Comparison of ENCODE assay signal across 22 cellular contexts in genomic region chr3:59266551-59266950, GRCh38.
DNase-seq lines count a peak whose midpoint lies in the region; ATAC-seq, FAIRE-seq and TF ChIP-seq lines count a peak whose summit lies in the region.
"Had no signal": no experiment of that assay in that cellular context is flagged by ENCODE, and none has a peak within 500 bp of the region (broad histone marks: within the 10 kb centered on the region; RNA-seq: fewer than 3 reads in every experiment).

No MANE protein-coding gene starts in this region.

- no peak overlapping the region for H3K4me3 Mint-ChIP-seq in astrocyte (ENCODE audit: unreplicated experiment)
- H3K4me3 Mint-ChIP-seq in CD8-positive, alpha-beta T cell = no peak overlapping the region
- H3K4me3 Mint-ChIP-seq: activated B cell treated with CpG ODN at 0.5 μM for 24 hours; activated CD4-positive, alpha-beta memory T cell treated with anti-CD3 and anti-CD28 coated beads for 36 hours; effector memory CD8-positive, alpha-beta T cell; H9; naive thymus-derived CD4-positive, alpha-beta T cell had no signal

- H3K9ac ChIP-seq in astrocyte (ENCODE audit: low read length) = no peak overlapping the region

- H3K79me2 ChIP-seq in astrocyte (ENCODE audit: insufficient read depth, low read length) = no peaks in the 10 kb centered on the region

- no peak overlapping the region for H2AFZ ChIP-seq in astrocyte (ENCODE audit: low read depth, low read length)

- no peaks in the 10 kb centered on the region for H3K27me3 Mint-ChIP-seq in astrocyte (ENCODE audit: low read depth, unreplicated experiment)
- no peaks in the 10 kb centered on the region for H3K27me3 Mint-ChIP-seq in CD8-positive, alpha-beta T cell (ENCODE audit: low read depth)
- H3K27me3 Mint-ChIP-seq: activated B cell treated with CpG ODN at 0.5 μM for 24 hours; activated CD4-positive, alpha-beta memory T cell treated with anti-CD3 and anti-CD28 coated beads for 36 hours; effector memory CD8-positive, alpha-beta T cell; naive thymus-derived CD4-positive, alpha-beta T cell had no signal

- H3K9me3 ChIP-seq in astrocyte (ENCODE audit: insufficient read depth, low read depth, low read length) = no peaks in the 10 kb centered on the region
- no peaks in the 10 kb centered on the region for H3K9me3 ChIP-seq in CD8-positive, alpha-beta T cell (ENCODE audit: low read length)
- H3K9me3 ChIP-seq: body of pancreas, Peyer's patch, uterus had no signal

- POLR2A ChIA-PET in CD8-positive, alpha-beta T cell (lab: Charles Lee) = no interaction called here

- no peaks in the 10 kb centered on the region for H3K9me3 Mint-ChIP-seq in astrocyte (ENCODE audit: unreplicated experiment)
- peaks cover 9% of the 10 kb centered on the region for H3K9me3 Mint-ChIP-seq in CD8-positive, alpha-beta T cell
- H3K9me3 Mint-ChIP-seq: effector memory CD8-positive, alpha-beta T cell had no signal

- no peak overlapping the region for H3K4me3 ChIP-seq in GM12865 (ENCODE audit: low read depth, low read length)
- H3K4me3 ChIP-seq in astrocyte (ENCODE audit: insufficient read depth, low read depth, low read length) = no peak overlapping the region
- no peak overlapping the region for H3K4me3 ChIP-seq in coronary artery
- no peak overlapping the region for H3K4me3 ChIP-seq in CD8-positive, alpha-beta T cell (ENCODE audit: low read depth, low read length)
- H3K4me3 ChIP-seq: body of pancreas, Peyer's patch, SK-N-MC, uterus had no signal

- no peaks in the 10 kb centered on the region for H4K20me1 ChIP-seq in astrocyte (ENCODE audit: insufficient read depth, low read length)

- peak; percentile 16 for DNase-seq in GM12865 (ENCODE audit: low read depth)
- peak; percentile 3 for DNase-seq in LHCN-M2 (ENCODE audit: low read depth)
- DNase-seq in astrocyte (ENCODE audit: low read depth) = peak; percentile 44
- DNase-seq in kidney tubule cell (ENCODE audit: low spot score) = peak; percentile 37
- DNase-seq in coronary artery (ENCODE audit: low spot score) = no peak
- DNase-seq in HuH-7 (ENCODE audit: low spot score) = no peak
- no peak for DNase-seq in CD8-positive, alpha-beta T cell
- DNase-seq: activated B cell treated with CpG ODN at 0.5 μM for 24 hours; activated CD4-positive, alpha-beta memory T cell treated with anti-CD3 and anti-CD28 coated beads for 36 hours; activated naive CD4-positive, alpha-beta T cell treated with anti-CD3 and anti-CD28 coated beads, Interleukin-2, amount 50 U/mL, for 16 hours; body of pancreas; DMS 273 treated with DMSO at 0.1 percent for 48 hours; effector memory CD8-positive, alpha-beta T cell; H9; left cardiac atrium; naive thymus-derived CD4-positive, alpha-beta T cell; NCI-H1436 treated with DMSO at 0.1 percent for 48 hours; NCI-H510A treated with DMSO at 0.1 percent for 48 hours; Peyer's patch; stimulated activated CD4-positive, alpha-beta T cell treated with anti-CD3 and anti-CD28 coated beads, Interleukin-12 subunit alpha, Interleukin-12 subunit beta, amount 100 ng/mL, for 4 hours; uterus had no signal

- ATAC-seq in CD8-positive, alpha-beta T cell = no peak
- ATAC-seq: body of pancreas; effector memory CD8-positive, alpha-beta T cell; left cardiac atrium; naive thymus-derived CD4-positive, alpha-beta T cell had no signal

- no peaks in the 10 kb centered on the region for H3K4me1 ChIP-seq in astrocyte (ENCODE audit: insufficient read depth, low read length)
- H3K4me1 ChIP-seq in CD8-positive, alpha-beta T cell (ENCODE audit: insufficient read depth, low read length) = no peaks in the 10 kb centered on the region
- H3K4me1 ChIP-seq: body of pancreas, Peyer's patch, uterus had no signal

- no peaks in the 10 kb centered on the region for H3K36me3 ChIP-seq in astrocyte (ENCODE audit: insufficient read depth, low read length)
- no peaks in the 10 kb centered on the region for H3K36me3 ChIP-seq in CD8-positive, alpha-beta T cell (ENCODE audit: insufficient read depth, low read length)
- H3K36me3 ChIP-seq: Peyer's patch, uterus had no signal

- no peak overlapping the region for H3K4me2 ChIP-seq in astrocyte (ENCODE audit: low read length)

- CTCF ChIA-PET in CD8-positive, alpha-beta T cell (lab: Charles Lee) = no interaction called here

- H3K36me3 Mint-ChIP-seq in astrocyte (ENCODE audit: low read depth, unreplicated experiment) = no peaks in the 10 kb centered on the region
- no peaks in the 10 kb centered on the region for H3K36me3 Mint-ChIP-seq in CD8-positive, alpha-beta T cell
- H3K36me3 Mint-ChIP-seq: activated CD4-positive, alpha-beta memory T cell treated with anti-CD3 and anti-CD28 coated beads for 36 hours had no signal

- H3K27me3 ChIP-seq in astrocyte (ENCODE audit: insufficient read depth, low read length) = no peaks in the 10 kb centered on the region
- H3K27me3 ChIP-seq in CD8-positive, alpha-beta T cell (ENCODE audit: insufficient read depth, low read length) = no peaks in the 10 kb centered on the region
- H3K27me3 ChIP-seq: body of pancreas, Peyer's patch, uterus had no signal

- H3K27ac ChIP-seq in astrocyte (ENCODE audit: low read depth, low read length) = no peak overlapping the region
- no peak overlapping the region for H3K27ac ChIP-seq in coronary artery
- H3K27ac ChIP-seq in CD8-positive, alpha-beta T cell (ENCODE audit: low read depth, low read length) = no peak overlapping the region
- H3K27ac ChIP-seq: body of pancreas, Peyer's patch, SK-N-MC, uterus had no signal

- TF ChIP-seq CTCF in GM12865 (IDR thresholded peaks at IDR 0.05; ENCODE audit: insufficient read depth, low read depth, low read length, missing control alignments) (no peak), astrocyte (IDR thresholded peaks at IDR 0.05; ENCODE audit: insufficient read depth, low read depth, low read length) (no peak), coronary artery (IDR thresholded peaks at IDR 0.05) (no peak)
- TF ChIP-seq CTCF in CD8-positive, alpha-beta T cell (IDR thresholded peaks at IDR 0.05) = no peak

- intact Hi-C loops in CD8-positive, alpha-beta T cell (cut with DNase I, micrococcal nuclease) = no loop called here

- H3K4me1 Mint-ChIP-seq in astrocyte (ENCODE audit: low read depth, unreplicated experiment) = peaks cover 10% of the 10 kb centered on the region
- H3K4me1 Mint-ChIP-seq in CD8-positive, alpha-beta T cell (ENCODE audit: low read depth) = no peaks in the 10 kb centered on the region
- H3K4me1 Mint-ChIP-seq: naive thymus-derived CD4-positive, alpha-beta T cell had no signal

- FAIRE-seq in astrocyte (lab: Jason Lieb, UNC) = peak; percentile 62

- no peak overlapping the region for H3K27ac Mint-ChIP-seq in astrocyte (ENCODE audit: unreplicated experiment)
- H3K27ac Mint-ChIP-seq in CD8-positive, alpha-beta T cell = no peak overlapping the region
- H3K27ac Mint-ChIP-seq: activated B cell treated with CpG ODN at 0.5 μM for 24 hours; activated CD4-positive, alpha-beta memory T cell treated with anti-CD3 and anti-CD28 coated beads for 36 hours; effector memory CD8-positive, alpha-beta T cell; H9; naive thymus-derived CD4-positive, alpha-beta T cell had no signal

Comparison
In these comparisons a context has a peak if more than half of its experiments do, and no peak if none do; other contexts are left out.
1. DNase-seq: peak in GM12865 (single experiment), LHCN-M2 (single experiment), astrocyte (single experiment) and kidney tubule cell (single experiment); none in coronary artery (single experiment), HuH-7 (single experiment) and CD8-positive, alpha-beta T cell (0 of 7).